22 cellular contexts compared by ENCODE assay signal in genomic region chr10:113080621-113081229, GRCh38.
DNase-seq lines count a peak whose midpoint lies in the region; ATAC-seq and TF ChIP-seq lines count a peak whose summit lies in the region.
"Had no signal": no experiment of that assay in that cellular context is flagged by ENCODE, and none has a peak within 500 bp of the region (broad histone marks: within the 10 kb centered on the region; RNA-seq: fewer than 3 reads in every experiment).

No MANE protein-coding gene starts in this region.

- H3K36me3 Mint-ChIP-seq in type B pancreatic cell (peaks cover 9% of the 10 kb centered on the region), mesothelial cell of epicardium (peaks cover 8% of the 10 kb centered on the region)
- no peaks in the 10 kb centered on the region for H3K36me3 Mint-ChIP-seq in activated T-cell treated with anti-CD3 and anti-CD28 coated beads, Interleukin-2, amount 50 U/mL, for 72 hours (ENCODE audit: insufficient read depth in 2 of 2)

- DNase-seq in cardiac muscle cell (ENCODE audit: low read depth in 1 of 2, low spot score in 1 of 2) (no peak), right atrium auricular region (ENCODE audit: low spot score) (no peak), WERI-Rb-1 (no peak), fibroblast of mammary gland (ENCODE audit: low read depth) (no peak), type B pancreatic cell (ENCODE audit: extremely low spot score, unreplicated experiment) (no peak), mesothelial cell of epicardium (ENCODE audit: low spot score in 2 of 2, unreplicated experiment in 2 of 2) (no peak)
- no peak for DNase-seq in stimulated activated CD4-positive, alpha-beta T cell treated with anti-CD3 and anti-CD28 coated beads, Interleukin-4, amount 100 ng/mL, for 4 hours
- DNase-seq in activated T-cell treated with anti-CD3 and anti-CD28 coated beads, Interleukin-2, amount 50 U/mL, for 72 hours, result no peak
- DNase-seq: activated CD4-positive, alpha-beta T cell treated with anti-CD3 and anti-CD28 coated beads, Interleukin-2, amount 10 ng/mL, durations not matched to agents 24 days and 14 days; activated effector memory CD4-positive, alpha-beta T cell treated with Interleukin-2 at 50 U/mL for 16 hours; GF-D8; Kasumi-1; naive thymus-derived CD4-positive, alpha-beta T cell; NCI-H1105 treated with DMSO at 0.1 percent for 48 hours; NCI-H2107; NCI-H524 treated with DMSO at 0.1 percent for 48 hours; stimulated activated CD4-positive, alpha-beta T cell treated with anti-CD3 and anti-CD28 coated beads, Interleukin-4, amount 100 ng/mL, for 1 hour; substantia nigra had no signal

- H3K4me3 Mint-ChIP-seq in type B pancreatic cell (no peak overlapping the region), mesothelial cell of epicardium (no peak overlapping the region)
- H3K4me3 Mint-ChIP-seq in activated T-cell treated with anti-CD3 and anti-CD28 coated beads, Interleukin-2, amount 50 U/mL, for 72 hours, result no peak overlapping the region
- H3K4me3 Mint-ChIP-seq: activated CD4-positive, alpha-beta T cell treated with anti-CD3 and anti-CD28 coated beads, Interleukin-2, amount 10 ng/mL, durations not matched to agents 24 days and 14 days; CD14-positive monocyte; naive thymus-derived CD4-positive, alpha-beta T cell had no signal

- no peaks in the 10 kb centered on the region for H3K9me3 Mint-ChIP-seq in type B pancreatic cell
- H3K9me3 Mint-ChIP-seq in mesothelial cell of epicardium, result no peaks in the 10 kb centered on the region
- H3K9me3 Mint-ChIP-seq in activated T-cell treated with anti-CD3 and anti-CD28 coated beads, Interleukin-2, amount 50 U/mL, for 72 hours, result no peaks in the 10 kb centered on the region
- H3K9me3 Mint-ChIP-seq: activated CD4-positive, alpha-beta T cell treated with anti-CD3 and anti-CD28 coated beads, Interleukin-2, amount 10 ng/mL, durations not matched to agents 24 days and 14 days; CD14-positive monocyte; naive thymus-derived CD4-positive, alpha-beta T cell had no signal

- H3K27ac ChIP-seq in cardiac muscle cell (no peak overlapping the region), right atrium auricular region (no peak overlapping the region), WERI-Rb-1 (no peak overlapping the region)

- no peak overlapping the region for H3K4me3 ChIP-seq in cardiac muscle cell
- no peak overlapping the region for H3K4me3 ChIP-seq in right atrium auricular region
- no peak overlapping the region for H3K4me3 ChIP-seq in WERI-Rb-1 (ENCODE audit: low read depth, low read length)
- no peak overlapping the region for H3K4me3 ChIP-seq in fibroblast of mammary gland (ENCODE audit: control insufficient read depth, low read depth, low read length)
- H3K4me3 ChIP-seq: lung, smooth muscle cell had no signal

- TF ChIP-seq CTCF in cardiac muscle cell (IDR thresholded peaks at IDR 0.05; ENCODE audit: low read depth, low read length) (peak; percentile 9), right atrium auricular region (IDR thresholded peaks at IDR 0.05) (no peak), WERI-Rb-1 (IDR thresholded peaks at IDR 0.05; ENCODE audit: low read depth, low read length) (0 out of 2 replicates have a peak, but pooled peaks have one; percentile 3), fibroblast of mammary gland (conservative IDR thresholded peaks at IDR 0.05; ENCODE audit: control insufficient read depth, insufficient read depth, low read depth, low read length) (peak; percentile 25), type B pancreatic cell (conservative IDR thresholded peaks at IDR 0.05) (peak; percentile 29), mesothelial cell of epicardium (IDR thresholded peaks at IDR 0.05; ENCODE audit: unreplicated experiment) (no peak)

- H3K4me1 Mint-ChIP-seq in type B pancreatic cell (ENCODE audit: unreplicated experiment) (peaks cover 23% of the 10 kb centered on the region), mesothelial cell of epicardium (no peaks in the 10 kb centered on the region)
- H3K4me1 Mint-ChIP-seq in activated T-cell treated with anti-CD3 and anti-CD28 coated beads, Interleukin-2, amount 50 U/mL, for 72 hours (ENCODE audit: low read depth), result no peaks in the 10 kb centered on the region
- H3K4me1 Mint-ChIP-seq: activated CD4-positive, alpha-beta T cell treated with anti-CD3 and anti-CD28 coated beads, Interleukin-2, amount 10 ng/mL, durations not matched to agents 24 days and 14 days; CD14-positive monocyte; naive thymus-derived CD4-positive, alpha-beta T cell had no signal

- H3K4me1 ChIP-seq in cardiac muscle cell (ENCODE audit: low read depth), result peaks cover 4% of the 10 kb centered on the region
- peaks cover 0 to 5% of the 10 kb centered on the region in 2 donors for H3K4me1 ChIP-seq in right atrium auricular region

- no peaks in the 10 kb centered on the region for H3K9me3 ChIP-seq in cardiac muscle cell (ENCODE audit: low read depth)
- no peaks in the 10 kb centered on the region for H3K9me3 ChIP-seq in right atrium auricular region
- H3K9me3 ChIP-seq in WERI-Rb-1 (ENCODE audit: severe bottlenecking), result no peaks in the 10 kb centered on the region

- H3K36me3 ChIP-seq in cardiac muscle cell, result no peaks in the 10 kb centered on the region
- no peaks in the 10 kb centered on the region for H3K36me3 ChIP-seq in right atrium auricular region
- no peaks in the 10 kb centered on the region for H3K36me3 ChIP-seq in WERI-Rb-1

- H3K27me3 ChIP-seq in cardiac muscle cell (no peaks in the 10 kb centered on the region), right atrium auricular region (no peaks in the 10 kb centered on the region), WERI-Rb-1 (ENCODE audit: insufficient read depth, low read depth, severe bottlenecking) (no peaks in the 10 kb centered on the region)

- ATAC-seq in activated T-cell treated with anti-CD3 and anti-CD28 coated beads, Interleukin-2, amount 50 U/mL, for 72 hours (replicated peaks in 1 of 2), result no peak
- ATAC-seq: naive thymus-derived CD4-positive, alpha-beta T cell; Right ventricle myocardium inferior had no signal

- H3K27ac Mint-ChIP-seq in type B pancreatic cell (no peak overlapping the region), mesothelial cell of epicardium (no peak overlapping the region)
- H3K27ac Mint-ChIP-seq in activated T-cell treated with anti-CD3 and anti-CD28 coated beads, Interleukin-2, amount 50 U/mL, for 72 hours, result no peak overlapping the region
- H3K27ac Mint-ChIP-seq: activated CD4-positive, alpha-beta T cell treated with anti-CD3 and anti-CD28 coated beads, Interleukin-2, amount 10 ng/mL, durations not matched to agents 24 days and 14 days; CD14-positive monocyte; naive thymus-derived CD4-positive, alpha-beta T cell had no signal

- H3K27me3 Mint-ChIP-seq in type B pancreatic cell (no peaks in the 10 kb centered on the region), mesothelial cell of epicardium (ENCODE audit: low read depth) (no peaks in the 10 kb centered on the region)
- no peaks in the 10 kb centered on the region for H3K27me3 Mint-ChIP-seq in activated T-cell treated with anti-CD3 and anti-CD28 coated beads, Interleukin-2, amount 50 U/mL, for 72 hours (ENCODE audit: low read depth)

Comparison
In these comparisons a context has a peak if more than half of its experiments do, and no peak if none do; other contexts are left out.
1. CTCF ChIP-seq: peak in cardiac muscle cell (single experiment), WERI-Rb-1 (single experiment), fibroblast of mammary gland (single experiment) and type B pancreatic cell (single experiment); none in right atrium auricular region (0 of 2) and mesothelial cell of epicardium (single experiment).